In the genomic region with DNA sequence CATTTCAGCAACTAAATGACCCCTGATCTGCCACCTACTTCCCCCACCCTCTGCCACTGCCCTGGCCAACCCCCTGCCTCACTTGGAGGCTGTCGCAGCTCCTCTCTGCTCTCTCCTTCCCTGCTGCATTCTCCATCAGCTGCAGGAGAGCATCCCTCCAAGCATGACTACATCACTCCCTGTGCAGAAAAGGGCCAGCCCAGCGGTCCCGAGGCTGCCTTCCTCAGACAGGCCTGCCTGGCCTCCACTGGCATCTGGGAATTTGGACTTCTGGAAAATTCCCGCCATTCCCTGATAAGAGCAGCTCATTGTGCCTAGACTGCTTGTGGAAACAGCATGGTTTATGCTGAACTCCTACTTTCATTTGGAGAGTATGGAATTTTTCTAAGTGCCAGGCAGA, we compare ENCODE assay signal across 21 cellular contexts. TPM values are rescaled to one million over a fixed set of nuclear protein-coding genes. Genes with fewer than 3 reads are reported as not detected.
DNase-seq lines count a peak whose midpoint lies in the region; ATAC-seq and TF ChIP-seq lines count a peak whose summit lies in the region.
"Had no signal": no experiment of that assay in that cellular context is flagged by ENCODE, and none has a peak within 500 bp of the region (broad histone marks: within the 10 kb centered on the region; RNA-seq: fewer than 3 reads in every experiment).

No MANE protein-coding gene starts in this region.

- H3K36me3 ChIP-seq in OCI-LY1 (ENCODE audit: insufficient read depth, low read length), result peaks cover 18% of the 10 kb centered on the region; the same call in 1 of the 2 replicates
- no peaks in the 10 kb centered on the region for H3K36me3 ChIP-seq in uterus
- H3K36me3 ChIP-seq: MG63 had no signal

- no peak for TF ChIP-seq CTCF in natural killer cell (IDR thresholded peaks at IDR 0.05)
- no peak for TF ChIP-seq CTCF in OCI-LY1 (IDR thresholded peaks at IDR 0.05; ENCODE audit: low read length)
- no peak for TF ChIP-seq CTCF in uterus (IDR thresholded peaks at IDR 0.05)

- no peak overlapping the region for H3K4me3 ChIP-seq in OCI-LY1 (ENCODE audit: low read depth, low read length, poor library complexity, severe bottlenecking)
- no peak overlapping the region for H3K4me3 ChIP-seq in uterus
- H3K4me3 ChIP-seq: A549, MG63, PC-9 had no signal

- DNase-seq in natural killer cell (no peak), immature natural killer cell (no peak), medulla oblongata (ENCODE audit: extremely low spot score) (no peak), uterus (no peak), kidney tubule cell (ENCODE audit: low spot score) (no peak)
- no peak for DNase-seq in natural killer cell treated with Interleukin-12 subunit alpha and Interleukin-12 subunit beta and Interleukin-15 and Interleukin-18, amount 100 ng/mL, for 72 hours (ENCODE audit: low spot score)
- no peak for DNase-seq in stimulated activated naive B cell treated with anti-CD40 and anti-IgM and Interleukin-4, amounts not matched to agents 10 μg/mL and 1 μg/mL and 100 μg/mL, for 72 hours
- DNase-seq: DMS79 treated with DMSO at 0.1 percent for 48 hours, IMR-90, Karpas-422, MG63, NCI-H1092, NCI-H1436 treated with DMSO at 0.1 percent for 48 hours, NCI-H2029, NCI-H345, NCI-H526, PC-9 had no signal

- H3K27ac Mint-ChIP-seq in natural killer cell (peak overlapping the region; percentile 87 to 96), immature natural killer cell (peak overlapping the region; percentile 85 to 95 (median 90))
- H3K27ac Mint-ChIP-seq in natural killer cell treated with Interleukin-12 subunit alpha and Interleukin-12 subunit beta and Interleukin-15 and Interleukin-18, amount 100 ng/mL, for 72 hours, result no peak overlapping the region
- peak overlapping the region; percentile 95 for H3K27ac Mint-ChIP-seq in stimulated activated naive B cell treated with anti-CD40 and anti-IgM and Interleukin-4, amounts not matched to agents 10 μg/mL and 1 μg/mL and 100 μg/mL, for 72 hours

- TF ChIP-seq POLR2A in uterus (IDR thresholded peaks at IDR 0.05), result no peak

- no peaks in the 10 kb centered on the region for H3K27me3 Mint-ChIP-seq in natural killer cell (ENCODE audit: low read depth in 2 of 2)
- no peaks in the 10 kb centered on the region for H3K27me3 Mint-ChIP-seq in natural killer cell treated with Interleukin-12 subunit alpha and Interleukin-12 subunit beta and Interleukin-15 and Interleukin-18, amount 100 ng/mL, for 72 hours
- peaks cover 0 to 3% (median 1%) of the 10 kb centered on the region in 3 donors for H3K27me3 Mint-ChIP-seq in immature natural killer cell (ENCODE audit: low read depth in 3 of 3)
- H3K27me3 Mint-ChIP-seq in stimulated activated naive B cell treated with anti-CD40 and anti-IgM and Interleukin-4, amounts not matched to agents 10 μg/mL and 1 μg/mL and 100 μg/mL, for 72 hours, result no peaks in the 10 kb centered on the region

- ATAC-seq in natural killer cell, result no peak
- no peak for ATAC-seq in natural killer cell treated with Interleukin-12 subunit alpha and Interleukin-12 subunit beta and Interleukin-15 and Interleukin-18, amount 100 ng/mL, for 72 hours
- ATAC-seq in stimulated activated naive B cell treated with anti-CD40 and anti-IgM and Interleukin-4, amounts not matched to agents 10 μg/mL and 1 μg/mL and 100 μg/mL, for 72 hours (replicated peaks), result no peak
- ATAC-seq: A549 had no signal

- H3K27ac ChIP-seq in OCI-LY1 (ENCODE audit: low read depth, low read length, poor library complexity, severe bottlenecking), result peak overlapping the region; percentile 93
- no peak overlapping the region for H3K27ac ChIP-seq in uterus
- H3K27ac ChIP-seq: A549, C4-2B, PC-9 had no signal

- no peaks in the 10 kb centered on the region for H3K9me2 ChIP-seq in OCI-LY1 (ENCODE audit: low read depth, low read length)

- H2AFZ ChIP-seq in OCI-LY1 (ENCODE audit: low read length), result no peak overlapping the region
- H2AFZ ChIP-seq: PC-9 had no signal

- H3F3A ChIP-seq in OCI-LY1 (ENCODE audit: insufficient read depth, low read length), result no peaks in the 10 kb centered on the region; the same call in 1 of the 2 replicates

- H3K27me3 ChIP-seq in OCI-LY1 (ENCODE audit: insufficient read depth, low read length), result no peaks in the 10 kb centered on the region
- no peaks in the 10 kb centered on the region for H3K27me3 ChIP-seq in uterus
- H3K27me3 ChIP-seq: MG63 had no signal

- H3K79me2 ChIP-seq in OCI-LY1 (ENCODE audit: insufficient read depth, low read length), result no peaks in the 10 kb centered on the region

- no peaks in the 10 kb centered on the region for H4K20me1 ChIP-seq in OCI-LY1 (ENCODE audit: insufficient read depth, low read length)

- peaks cover 46 to 57% of the 10 kb centered on the region in 2 donors for H3K4me1 Mint-ChIP-seq in natural killer cell
- peaks cover 31% of the 10 kb centered on the region in 2 donors for H3K4me1 Mint-ChIP-seq in natural killer cell treated with Interleukin-12 subunit alpha and Interleukin-12 subunit beta and Interleukin-15 and Interleukin-18, amount 100 ng/mL, for 72 hours (ENCODE audit: low read depth in 2 of 2)
- peaks cover 50 to 59% of the 10 kb centered on the region in 2 donors for H3K4me1 Mint-ChIP-seq in immature natural killer cell
- peaks cover 64 to 95% of the 10 kb centered on the region in 2 donors for H3K4me1 Mint-ChIP-seq in stimulated activated naive B cell treated with anti-CD40 and anti-IgM and Interleukin-4, amounts not matched to agents 10 μg/mL and 1 μg/mL and 100 μg/mL, for 72 hours

- H3K9me3 ChIP-seq in OCI-LY1 (ENCODE audit: low read length) (no peaks in the 10 kb centered on the region), uterus (no peaks in the 10 kb centered on the region)
- H3K9me3 ChIP-seq: MG63 had no signal

- H3K9ac ChIP-seq in OCI-LY1 (ENCODE audit: low read length), result no peak overlapping the region

- intact Hi-C loops in natural killer cell (cut with micrococcal nuclease), result no loop called here
- intact Hi-C loops in uterus (cut with DNase I; ENCODE audit: low total_unique reads), result no loop called here

- H3K4me3 Mint-ChIP-seq in natural killer cell, result no peak overlapping the region
- H3K4me3 Mint-ChIP-seq in natural killer cell treated with Interleukin-12 subunit alpha and Interleukin-12 subunit beta and Interleukin-15 and Interleukin-18, amount 100 ng/mL, for 72 hours, result no peak overlapping the region
- peak overlapping the region; percentile 51 to 84 (median 77) for H3K4me3 Mint-ChIP-seq in immature natural killer cell
- peak overlapping the region; percentile 53 to 79 for H3K4me3 Mint-ChIP-seq in stimulated activated naive B cell treated with anti-CD40 and anti-IgM and Interleukin-4, amounts not matched to agents 10 μg/mL and 1 μg/mL and 100 μg/mL, for 72 hours

- H3K9me3 Mint-ChIP-seq in natural killer cell, result peaks cover 0 to 3% of the 10 kb centered on the region in 2 donors
- peaks cover 3% of the 10 kb centered on the region for H3K9me3 Mint-ChIP-seq in natural killer cell treated with Interleukin-12 subunit alpha and Interleukin-12 subunit beta and Interleukin-15 and Interleukin-18, amount 100 ng/mL, for 72 hours
- H3K9me3 Mint-ChIP-seq in immature natural killer cell, result no peaks in the 10 kb centered on the region
- H3K9me3 Mint-ChIP-seq in stimulated activated naive B cell treated with anti-CD40 and anti-IgM and Interleukin-4, amounts not matched to agents 10 μg/mL and 1 μg/mL and 100 μg/mL, for 72 hours, result peaks cover 5 to 7% of the 10 kb centered on the region in 2 donors

- no peaks in the 10 kb centered on the region for H3K36me3 Mint-ChIP-seq in natural killer cell
- H3K36me3 Mint-ChIP-seq in natural killer cell treated with Interleukin-12 subunit alpha and Interleukin-12 subunit beta and Interleukin-15 and Interleukin-18, amount 100 ng/mL, for 72 hours, result peaks cover 5% of the 10 kb centered on the region
- peaks cover 6 to 15% (median 14%) of the 10 kb centered on the region in 3 donors for H3K36me3 Mint-ChIP-seq in immature natural killer cell
- H3K36me3 Mint-ChIP-seq in stimulated activated naive B cell treated with anti-CD40 and anti-IgM and Interleukin-4, amounts not matched to agents 10 μg/mL and 1 μg/mL and 100 μg/mL, for 72 hours, result peaks cover 68 to 78% of the 10 kb centered on the region in 2 donors

- no peak overlapping the region for H3K4me2 ChIP-seq in OCI-LY1 (ENCODE audit: low read length)
- H3K4me2 ChIP-seq: A549, PC-9 had no signal

- H3K4me1 ChIP-seq in OCI-LY1 (ENCODE audit: insufficient read depth, low read length, severe bottlenecking), result peaks cover 71% of the 10 kb centered on the region
- no peaks in the 10 kb centered on the region for H3K4me1 ChIP-seq in uterus
- H3K4me1 ChIP-seq: A549 had no signal

RNA-seq across cellular contexts. Expression of a gene that starts 12.7 kb away (rescaled TPM):
- total RNA-seq in natural killer cell, result 10 to 100 TPM; 12.5 to 18.4 (median 18.0) TPM
- 1 to 10 TPM in 1 of 2 donors, under 1 TPM in 1; 1.00 to 3.3 TPM for total RNA-seq in natural killer cell treated with Interleukin-12 subunit alpha and Interleukin-12 subunit beta and Interleukin-15 and Interleukin-18, amount 100 ng/mL, for 72 hours
- polyA plus RNA-seq in immature natural killer cell, result 10 to 100 TPM; 28.8 to 54.0 (median 33.3) TPM
- total RNA-seq in uterus, result 10 to 100 TPM in 3 of 4 donors, 1 to 10 TPM in 1; 3.8 to 18.1 (median 14.0) TPM
- total RNA-seq: G401 had no signal

Comparison
In these comparisons a context has a peak if more than half of its experiments do, and no peak if none do; other contexts are left out.
1. H3K27ac Mint-ChIP-seq: peak in natural killer cell (2 of 2), immature natural killer cell (6 of 6) and stimulated activated naive B cell treated with anti-CD40 and anti-IgM and Interleukin-4, amounts not matched to agents 10 μg/mL and 1 μg/mL and 100 μg/mL, for 72 hours (single experiment); none in natural killer cell treated with Interleukin-12 subunit alpha and Interleukin-12 subunit beta and Interleukin-15 and Interleukin-18, amount 100 ng/mL, for 72 hours (0 of 2).
2. H3K4me3 Mint-ChIP-seq: peak in immature natural killer cell (5 of 5) and stimulated activated naive B cell treated with anti-CD40 and anti-IgM and Interleukin-4, amounts not matched to agents 10 μg/mL and 1 μg/mL and 100 μg/mL, for 72 hours (2 of 2); none in natural killer cell (single experiment) and natural killer cell treated with Interleukin-12 subunit alpha and Interleukin-12 subunit beta and Interleukin-15 and Interleukin-18, amount 100 ng/mL, for 72 hours (single experiment).